In the genomic region with DNA sequence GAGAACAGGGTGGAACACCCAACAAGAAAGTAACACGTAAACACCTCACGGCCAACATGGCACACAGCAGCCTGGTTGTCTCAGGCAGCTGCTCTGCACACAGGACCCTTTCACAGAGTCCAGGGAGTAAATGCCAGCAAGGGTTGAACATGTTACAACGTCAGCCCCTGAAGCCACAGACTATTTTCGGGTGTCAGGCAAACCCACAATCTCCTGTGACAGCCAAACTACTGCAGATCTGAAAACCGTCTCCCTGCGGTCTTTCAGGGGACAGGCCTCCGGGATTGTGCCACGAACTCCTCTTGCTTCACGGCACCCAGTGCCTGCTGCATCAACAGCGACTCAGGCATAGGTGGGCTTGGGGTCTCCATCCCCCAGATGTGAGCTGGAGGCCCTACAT, we compare ENCODE assay signal across 1 cellular context.
A peak's percentile ranks its signal among the peaks of the same experiment; 100 is the strongest.
TF ChIP-seq lines count a peak whose summit lies in the region.

No MANE protein-coding gene starts in this region.

TF ChIP-seq in GM12878, 131 proteins besides CTCF, POLR2A, EP300 and RAD21 (continued from another document):
- TF ChIP-seq, protein P1, sequence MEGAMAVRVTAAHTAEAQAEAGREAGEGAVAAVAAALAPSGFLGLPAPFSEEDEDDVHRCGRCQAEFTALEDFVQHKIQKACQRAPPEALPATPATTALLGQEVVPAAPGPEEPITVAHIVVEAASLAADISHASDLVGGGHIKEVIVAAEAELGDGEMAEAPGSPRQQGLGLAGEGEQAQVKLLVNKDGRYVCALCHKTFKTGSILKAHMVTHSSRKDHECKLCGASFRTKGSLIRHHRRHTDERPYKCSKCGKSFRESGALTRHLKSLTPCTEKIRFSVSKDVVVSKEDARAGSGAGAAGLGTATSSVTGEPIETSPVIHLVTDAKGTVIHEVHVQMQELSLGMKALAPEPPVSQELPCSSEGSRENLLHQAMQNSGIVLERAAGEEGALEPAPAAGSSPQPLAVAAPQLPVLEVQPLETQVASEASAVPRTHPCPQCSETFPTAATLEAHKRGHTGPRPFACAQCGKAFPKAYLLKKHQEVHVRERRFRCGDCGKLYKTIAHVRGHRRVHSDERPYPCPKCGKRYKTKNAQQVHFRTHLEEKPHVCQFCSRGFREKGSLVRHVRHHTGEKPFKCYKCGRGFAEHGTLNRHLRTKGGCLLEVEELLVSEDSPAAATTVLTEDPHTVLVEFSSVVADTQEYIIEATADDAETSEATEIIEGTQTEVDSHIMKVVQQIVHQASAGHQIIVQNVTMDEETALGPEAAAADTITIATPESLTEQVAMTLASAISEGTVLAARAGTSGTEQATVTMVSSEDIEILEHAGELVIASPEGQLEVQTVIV (IDR thresholded peaks at IDR 0.05; ENCODE audit: borderline replicate concordance, partially characterized antibody) = no peak
- TF ChIP-seq DPF2 (IDR thresholded peaks at IDR 0.05) (peak; percentile 85), RUNX3 (IDR thresholded peaks at IDR 0.05; ENCODE audit: low read length) (peak; percentile 98), ZNF622 (IDR thresholded peaks at IDR 0.05) (no peak)
